ENCODE assay signal across 1 cellular context in genomic region chr10:117218654-117219053, GRCh38.
TF ChIP-seq lines count a peak whose summit lies in the region.

No MANE protein-coding gene starts in this region.

TF ChIP-seq in K562, 482 proteins besides CTCF, POLR2A, EP300 and RAD21 (continued from another document):
- TF ChIP-seq, protein P1, sequence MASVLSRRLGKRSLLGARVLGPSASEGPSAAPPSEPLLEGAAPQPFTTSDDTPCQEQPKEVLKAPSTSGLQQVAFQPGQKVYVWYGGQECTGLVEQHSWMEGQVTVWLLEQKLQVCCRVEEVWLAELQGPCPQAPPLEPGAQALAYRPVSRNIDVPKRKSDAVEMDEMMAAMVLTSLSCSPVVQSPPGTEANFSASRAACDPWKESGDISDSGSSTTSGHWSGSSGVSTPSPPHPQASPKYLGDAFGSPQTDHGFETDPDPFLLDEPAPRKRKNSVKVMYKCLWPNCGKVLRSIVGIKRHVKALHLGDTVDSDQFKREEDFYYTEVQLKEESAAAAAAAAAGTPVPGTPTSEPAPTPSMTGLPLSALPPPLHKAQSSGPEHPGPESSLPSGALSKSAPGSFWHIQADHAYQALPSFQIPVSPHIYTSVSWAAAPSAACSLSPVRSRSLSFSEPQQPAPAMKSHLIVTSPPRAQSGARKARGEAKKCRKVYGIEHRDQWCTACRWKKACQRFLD (CRISPR knock-in tag; IDR thresholded peaks at IDR 0.05) = no peak
- TF ChIP-seq MLLT1 (IDR thresholded peaks at IDR 0.05) (no peak), MBD2 (IDR thresholded peaks at IDR 0.05; ENCODE audit: borderline replicate concordance, low read depth) (no peak), ZNF551 (CRISPR knock-in tag; IDR thresholded peaks at IDR 0.05) (no peak), FOS (IDR thresholded peaks at IDR 0.05; ENCODE audit: extremely low read depth, insufficient read length) (peak; percentile 14), MGA (IDR thresholded peaks at IDR 0.05) (peak; percentile 46; the same call in 1 of the 2 replicates), SIN3A (IDR thresholded peaks at IDR 0.05; ENCODE audit: borderline replicate concordance in 2 of 2, control insufficient read depth in 1 of 2, low read depth in 2 of 2, low read length in 2 of 2) (no peak), RBM25 (IDR thresholded peaks at IDR 0.05; ENCODE audit: low read depth, low read length, severe bottlenecking) (peak; percentile 50), ATF6 (CRISPR knock-in tag; IDR thresholded peaks at IDR 0.05) (no peak), OTX1 (CRISPR knock-in tag; IDR thresholded peaks at IDR 0.05) (no peak), PRPF4 (IDR thresholded peaks at IDR 0.05; ENCODE audit: insufficient read depth, low read depth, low read length, poor library complexity, severe bottlenecking) (no peak), L3MBTL2 (IDR thresholded peaks at IDR 0.05) (peak; percentile 68), ZSCAN32 (CRISPR knock-in tag; IDR thresholded peaks at IDR 0.05) (no peak), PHF21A (IDR thresholded peaks at IDR 0.05; ENCODE audit: borderline replicate concordance, low read depth) (no peak)
- TF ChIP-seq, protein P2, sequence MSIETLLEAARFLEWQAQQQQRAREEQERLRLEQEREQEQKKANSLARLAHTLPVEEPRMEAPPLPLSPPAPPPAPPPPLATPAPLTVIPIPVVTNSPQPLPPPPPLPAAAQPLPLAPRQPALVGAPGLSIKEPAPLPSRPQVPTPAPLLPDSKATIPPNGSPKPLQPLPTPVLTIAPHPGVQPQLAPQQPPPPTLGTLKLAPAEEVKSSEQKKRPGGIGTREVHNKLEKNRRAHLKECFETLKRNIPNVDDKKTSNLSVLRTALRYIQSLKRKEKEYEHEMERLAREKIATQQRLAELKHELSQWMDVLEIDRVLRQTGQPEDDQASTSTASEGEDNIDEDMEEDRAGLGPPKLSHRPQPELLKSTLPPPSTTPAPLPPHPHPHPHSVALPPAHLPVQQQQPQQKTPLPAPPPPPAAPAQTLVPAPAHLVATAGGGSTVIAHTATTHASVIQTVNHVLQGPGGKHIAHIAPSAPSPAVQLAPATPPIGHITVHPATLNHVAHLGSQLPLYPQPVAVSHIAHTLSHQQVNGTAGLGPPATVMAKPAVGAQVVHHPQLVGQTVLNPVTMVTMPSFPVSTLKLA (conservative IDR thresholded peaks at IDR 0.05) = 0 out of 4 replicates have a peak, but pooled peaks have one; percentile 28 to 34
- TF ChIP-seq, protein P3, sequence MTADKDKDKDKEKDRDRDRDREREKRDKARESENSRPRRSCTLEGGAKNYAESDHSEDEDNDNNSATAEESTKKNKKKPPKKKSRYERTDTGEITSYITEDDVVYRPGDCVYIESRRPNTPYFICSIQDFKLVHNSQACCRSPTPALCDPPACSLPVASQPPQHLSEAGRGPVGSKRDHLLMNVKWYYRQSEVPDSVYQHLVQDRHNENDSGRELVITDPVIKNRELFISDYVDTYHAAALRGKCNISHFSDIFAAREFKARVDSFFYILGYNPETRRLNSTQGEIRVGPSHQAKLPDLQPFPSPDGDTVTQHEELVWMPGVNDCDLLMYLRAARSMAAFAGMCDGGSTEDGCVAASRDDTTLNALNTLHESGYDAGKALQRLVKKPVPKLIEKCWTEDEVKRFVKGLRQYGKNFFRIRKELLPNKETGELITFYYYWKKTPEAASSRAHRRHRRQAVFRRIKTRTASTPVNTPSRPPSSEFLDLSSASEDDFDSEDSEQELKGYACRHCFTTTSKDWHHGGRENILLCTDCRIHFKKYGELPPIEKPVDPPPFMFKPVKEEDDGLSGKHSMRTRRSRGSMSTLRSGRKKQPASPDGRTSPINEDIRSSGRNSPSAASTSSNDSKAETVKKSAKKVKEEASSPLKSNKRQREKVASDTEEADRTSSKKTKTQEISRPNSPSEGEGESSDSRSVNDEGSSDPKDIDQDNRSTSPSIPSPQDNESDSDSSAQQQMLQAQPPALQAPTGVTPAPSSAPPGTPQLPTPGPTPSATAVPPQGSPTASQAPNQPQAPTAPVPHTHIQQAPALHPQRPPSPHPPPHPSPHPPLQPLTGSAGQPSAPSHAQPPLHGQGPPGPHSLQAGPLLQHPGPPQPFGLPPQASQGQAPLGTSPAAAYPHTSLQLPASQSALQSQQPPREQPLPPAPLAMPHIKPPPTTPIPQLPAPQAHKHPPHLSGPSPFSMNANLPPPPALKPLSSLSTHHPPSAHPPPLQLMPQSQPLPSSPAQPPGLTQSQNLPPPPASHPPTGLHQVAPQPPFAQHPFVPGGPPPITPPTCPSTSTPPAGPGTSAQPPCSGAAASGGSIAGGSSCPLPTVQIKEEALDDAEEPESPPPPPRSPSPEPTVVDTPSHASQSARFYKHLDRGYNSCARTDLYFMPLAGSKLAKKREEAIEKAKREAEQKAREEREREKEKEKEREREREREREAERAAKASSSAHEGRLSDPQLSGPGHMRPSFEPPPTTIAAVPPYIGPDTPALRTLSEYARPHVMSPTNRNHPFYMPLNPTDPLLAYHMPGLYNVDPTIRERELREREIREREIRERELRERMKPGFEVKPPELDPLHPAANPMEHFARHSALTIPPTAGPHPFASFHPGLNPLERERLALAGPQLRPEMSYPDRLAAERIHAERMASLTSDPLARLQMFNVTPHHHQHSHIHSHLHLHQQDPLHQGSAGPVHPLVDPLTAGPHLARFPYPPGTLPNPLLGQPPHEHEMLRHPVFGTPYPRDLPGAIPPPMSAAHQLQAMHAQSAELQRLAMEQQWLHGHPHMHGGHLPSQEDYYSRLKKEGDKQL (CRISPR knock-in tag; IDR thresholded peaks at IDR 0.05; ENCODE audit: borderline replicate concordance) = no peak
